Comparison of ENCODE assay signal across 13 cellular contexts in the genomic region with DNA sequence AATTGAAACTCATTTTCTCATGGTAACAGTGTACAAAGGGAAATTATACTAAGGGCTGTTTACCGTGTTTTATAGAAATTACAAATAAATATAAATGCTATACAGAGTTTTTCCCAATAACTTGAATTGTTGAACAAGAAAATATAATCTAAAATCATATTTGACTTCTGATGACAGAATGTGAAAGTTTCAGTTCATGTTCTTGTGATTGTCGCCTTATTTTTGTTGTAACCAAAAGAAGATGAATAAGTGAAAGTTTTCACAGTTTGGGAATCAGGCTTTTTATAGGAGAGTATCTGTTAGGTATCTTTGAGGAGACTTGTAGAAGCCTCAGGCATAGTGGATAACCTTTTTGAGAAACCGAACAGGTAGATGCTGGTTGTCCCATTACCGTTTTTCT. TPM values are rescaled to one million over a fixed set of nuclear protein-coding genes. Genes with fewer than 3 reads are reported as not detected.
DNase-seq lines count a peak whose midpoint lies in the region; ATAC-seq, FAIRE-seq and TF ChIP-seq lines count a peak whose summit lies in the region.
"Had no signal": no experiment of that assay in that cellular context is flagged by ENCODE, and none has a peak within 500 bp of the region (broad histone marks: within the 10 kb centered on the region; RNA-seq: fewer than 3 reads in every experiment).

No MANE protein-coding gene starts in this region.

- CTCF ChIA-PET in HepG2 (lab: Yijun Ruan, JAX; ENCODE audit: low intra/inter-chr PET ratio, low total read pairs): no interaction called here

- H3K9ac ChIP-seq in liver (ENCODE audit: low read depth in 1 of 2, low read length in 2 of 2) (no peak overlapping the region), HepG2 (ENCODE audit: insufficient read depth, low read depth, low read length) (no peak overlapping the region), KMS-11 (no peak overlapping the region)

- H3K4me1 ChIP-seq in liver (ENCODE audit: control insufficient read depth in 4 of 4, insufficient read depth in 4 of 4, low read length in 3 of 4) (peaks cover 5 to 16% (median 9%) of the 10 kb centered on the region in 4 donors), HepG2 (ENCODE audit: insufficient read depth, low read length) (no peaks in the 10 kb centered on the region), KMS-11 (ENCODE audit: low read depth, poor library complexity, severe bottlenecking) (peaks cover 38% of the 10 kb centered on the region), right lobe of liver (peaks cover 0 to 14% (median 10%) of the 10 kb centered on the region in 4 donors)

- in situ Hi-C loops in HepG2 (cut with HindIII; ENCODE audit: extremely low pct_ligation_motif_present, low pct_unique_long_range_greater_than_20kb): no loop called here

- no peaks in the 10 kb centered on the region for H3K36me3 ChIP-seq in liver (ENCODE audit: control insufficient read depth in 4 of 4, insufficient read depth in 3 of 4, low read depth in 1 of 4, low read length in 3 of 4)
- H3K36me3 ChIP-seq in HepG2 (replicated peaks in 1 of 2; ENCODE audit: control insufficient read depth in 1 of 2, insufficient read depth in 2 of 2, low read length in 2 of 2): no peaks in the 10 kb centered on the region
- H3K36me3 ChIP-seq in KMS-11 (ENCODE audit: insufficient read depth): no peaks in the 10 kb centered on the region
- no peaks in the 10 kb centered on the region for H3K36me3 ChIP-seq in right lobe of liver

- DNase-seq in HepG2 (ENCODE audit: low spot score) (no peak), right lobe of liver (no peak), left colon (no peak), NCI-H2081 treated with DMSO at 0.1 percent for 48 hours (lab: John Stamatoyannopoulos, UW) (no peak)
- no peak for DNase-seq in stimulated activated CD8-positive, alpha-beta memory T cell treated with anti-CD3 and anti-CD28 coated beads, Interleukin-4, amount 100 ng/mL, for 48 hours
- DNase-seq: activated CD4-positive, alpha-beta T cell treated with anti-CD3 and anti-CD28 coated beads, Interleukin-2, amount 10 ng/mL, durations not matched to agents 7 days and 5 days; Karpas-422; NCI-H187 treated with DMSO at 0.1 percent for 48 hours; NCI-H748 treated with DMSO at 0.1 percent for 48 hours; T-helper 9 cell had no signal

- TF ChIP-seq RAD21 in liver (IDR thresholded peaks at IDR 0.05): no peak
- no peak for TF ChIP-seq RAD21 in HepG2 (CRISPR knock-in tag; IDR thresholded peaks at IDR 0.05)

- no peak for TF ChIP-seq POLR2A in HepG2 (IDR thresholded peaks at IDR 0.05; ENCODE audit: insufficient read depth in 1 of 2, low read depth in 2 of 2, low read length in 2 of 2)
- TF ChIP-seq POLR2A in right lobe of liver (IDR thresholded peaks at IDR 0.05): no peak

- H3K4me2 ChIP-seq in HepG2 (ENCODE audit: low read depth, low read length): no peak overlapping the region
- H3K4me2 ChIP-seq in KMS-11: peak overlapping the region; percentile 58

- no peak for ATAC-seq in HepG2
- ATAC-seq in right lobe of liver: peak in 1 of 4 donors; percentile 19
- ATAC-seq in left colon: no peak
- ATAC-seq in GM18858 (IDR thresholded peaks at IDR 0.05; ENCODE audit: unreplicated experiment): no peak

- TF ChIP-seq EP300 in HepG2 (IDR thresholded peaks at IDR 0.05; ENCODE audit: low read depth in 2 of 2, low read length in 2 of 2) (no peak), HepG2 (CRISPR knock-in tag; IDR thresholded peaks at IDR 0.05; ENCODE audit: borderline replicate concordance) (no peak)

- intact Hi-C loops in HepG2 (cut with micrococcal nuclease; ENCODE audit: unreplicated experiment) (no loop called here), right lobe of liver (cut with DNase I) (no loop called here), left colon (cut with DNase I, micrococcal nuclease) (no loop called here)

- no peaks in the 10 kb centered on the region for H4K20me1 ChIP-seq in HepG2 (ENCODE audit: insufficient read depth, low read length)
- H4K20me1 ChIP-seq in KMS-11 (ENCODE audit: insufficient read depth): no peaks in the 10 kb centered on the region

- TF ChIP-seq CTCF in liver (IDR thresholded peaks at IDR 0.05; ENCODE audit: low read depth, low read length, missing input control) (no peak), HepG2 (CRISPR knock-in tag; IDR thresholded peaks at IDR 0.05) (no peak), KMS-11 (conservative IDR thresholded peaks at IDR 0.05; ENCODE audit: low read depth, low read length) (no peak), right lobe of liver (IDR thresholded peaks at IDR 0.05) (no peak)

- H3K27ac ChIP-seq in liver (ENCODE audit: low read depth in 1 of 2, low read length in 2 of 2): peak overlapping the region; percentile 73 to 80
- no peak overlapping the region for H3K27ac ChIP-seq in HepG2 (ENCODE audit: extremely low read length, insufficient read depth, low read length)
- no peak overlapping the region for H3K27ac ChIP-seq in KMS-11
- H3K27ac ChIP-seq in right lobe of liver: peak overlapping the region in 2 of 3 donors; percentile 61 to 71

- H2AFZ ChIP-seq in HepG2 (ENCODE audit: low read length): no peak overlapping the region
- H2AFZ ChIP-seq in KMS-11 (ENCODE audit: low read depth): no peak overlapping the region

- POLR2A ChIA-PET in HepG2 (lab: Yijun Ruan, JAX): no interaction called here

- BruUV-seq in HepG2 (replicated peaks; lab: Mats Ljungman, UMichigan): no TSS peak

- H3K27me3 ChIP-seq in liver (ENCODE audit: control insufficient read depth in 4 of 4, insufficient read depth in 4 of 4, low read length in 3 of 4) (no peaks in the 10 kb centered on the region), HepG2 (ENCODE audit: control insufficient read depth in 1 of 2, insufficient read depth in 2 of 2, low read length in 2 of 2) (no peaks in the 10 kb centered on the region), KMS-11 (ENCODE audit: insufficient read depth, low read depth) (no peaks in the 10 kb centered on the region), right lobe of liver (no peaks in the 10 kb centered on the region)

- peaks cover 31% of the 10 kb centered on the region for H3K79me2 ChIP-seq in HepG2 (ENCODE audit: insufficient read depth, low read length)
- no peaks in the 10 kb centered on the region; the same call in 1 of the 2 replicates for H3K79me2 ChIP-seq in KMS-11 (ENCODE audit: insufficient read depth, low read depth)

- H3K9me3 ChIP-seq in liver (ENCODE audit: control insufficient read depth in 4 of 4, low read length in 3 of 4) (no peaks in the 10 kb centered on the region), HepG2 (ENCODE audit: low read length) (peaks cover 4% of the 10 kb centered on the region; the same call in 1 of the 2 replicates), right lobe of liver (no peaks in the 10 kb centered on the region)

- FAIRE-seq in HepG2 (lab: Jason Lieb, UNC): no peak

- WGBS in liver: 82% methylated on average over 4 of the region's 4 CpGs
- WGBS in HepG2 (ENCODE audit: low lambda C conversion rate): 96% methylated on average over 4 of the region's 4 CpGs
- WGBS in right lobe of liver (ENCODE audit: insufficient coverage, low coverage, low lambda C conversion rate, missing lambda C conversion rate): 65% methylated on average over 4 of the region's 4 CpGs

- H3K4me3 ChIP-seq in liver (ENCODE audit: low read depth in 1 of 3, low read length in 3 of 3): no peak overlapping the region
- no peak overlapping the region for H3K4me3 ChIP-seq in HepG2 (replicated peaks in 1 of 3; ENCODE audit: insufficient read depth in 1 of 3, low read depth in 2 of 3, low read length in 3 of 3)
- no peak overlapping the region for H3K4me3 ChIP-seq in KMS-11 (IDR thresholded peaks at IDR 0.05; ENCODE audit: insufficient read depth, low read depth, low read length)
- H3K4me3 ChIP-seq in right lobe of liver: no peak overlapping the region

TF ChIP-seq in liver, 16 proteins besides CTCF, POLR2A, EP300 and RAD21 (continues in another document):
- no peak for TF ChIP-seq ATF3 (IDR thresholded peaks at IDR 0.05)
- TF ChIP-seq HNF4A (conservative IDR thresholded peaks at IDR 0.05): no peak

TF ChIP-seq in HepG2, 621 proteins besides CTCF, POLR2A, EP300 and RAD21 (continues in another document):
- TF ChIP-seq ZNF724P (CRISPR knock-in tag; IDR thresholded peaks at IDR 0.05; ENCODE audit: borderline replicate concordance): no peak

RNA-seq across cellular contexts. Expression of gene ANO6, which starts 28.1 kb away (rescaled TPM):
- 10 to 100 TPM; 36.8 to 52.3 TPM for total RNA-seq in liver
- 10 to 100 TPM; 18.6 to 21.5 TPM for polyA plus RNA-seq in liver
- total RNA-seq in HepG2 (2016; rRNA removed; fragmentation: Illumina TruSeq; extraction: Trizol): 45.8 and 57.1 TPM in 2 replicates
- total RNA-seq in HepG2 (2016; cell fraction: cytosol; rRNA removed; fragmentation: Illumina TruSeq; extraction: Trizol; ENCODE audit: low read depth): 10.4 and 10.9 TPM in 2 replicates
- 46.6 and 56.5 TPM in 2 replicates for total RNA-seq in HepG2 (2016; cell fraction: insoluble cytoplasmic fraction; rRNA removed; fragmentation: Illumina TruSeq; extraction: Trizol)
- 24.2 and 24.6 TPM in 2 replicates for total RNA-seq in HepG2 (2016; cell fraction: membrane; rRNA removed; fragmentation: Illumina TruSeq; extraction: Trizol)
- 64.7 and 71.5 TPM in 2 replicates for total RNA-seq in HepG2 (2016; cell fraction: nucleus; rRNA removed; fragmentation: Illumina TruSeq; extraction: Trizol)
- polyA plus RNA-seq in HepG2 (2011; rRNA removed): 30.3 and 37.8 TPM in 2 replicates
- polyA plus RNA-seq in HepG2 (2011; cell fraction: cytosol; rRNA removed): 22.9 and 31.2 TPM in 2 replicates
- polyA plus RNA-seq in HepG2 (2011; cell fraction: nucleus; rRNA removed): 13.8 and 15.5 TPM in 2 replicates
- 41.1 and 43.6 TPM in 2 replicates for polyA plus RNA-seq in HepG2 (2012)
- polyA plus RNA-seq in HepG2 (2016; cell fraction: cytosol; fragmentation: Illumina TruSeq; extraction: Trizol; ENCODE audit: low read depth): 2.1 and 2.3 TPM in 2 replicates
- 36.6 and 38.9 TPM in 2 replicates for polyA plus RNA-seq in HepG2 (2016; cell fraction: insoluble cytoplasmic fraction; fragmentation: Illumina TruSeq; extraction: Trizol; ENCODE audit: low read depth)
- polyA plus RNA-seq in HepG2 (2016; cell fraction: membrane; fragmentation: Illumina TruSeq; extraction: Trizol; ENCODE audit: low read depth): 8.9 and 9.1 TPM in 2 replicates
- polyA plus RNA-seq in HepG2 (2016; cell fraction: nucleus; fragmentation: Illumina TruSeq; extraction: Trizol; ENCODE audit: insufficient read depth, low read depth): 48.3 and 49.0 TPM in 2 replicates
- 21.5 and 54.3 TPM in 2 replicates for polyA minus RNA-seq in HepG2 (2011; rRNA and poly(A)+ RNA removed; ENCODE audit: low replicate concordance)
- polyA minus RNA-seq in HepG2 (2011; cell fraction: cytosol; rRNA and poly(A)+ RNA removed): 52.1 and 54.6 TPM in 2 replicates
- polyA minus RNA-seq in HepG2 (2011; cell fraction: nucleus; rRNA and poly(A)+ RNA removed): 50.3 and 60.4 TPM in 2 replicates
- total RNA-seq in right lobe of liver: 10 to 100 TPM; 41.8 to 78.5 (median 48.9) TPM
- total RNA-seq in left colon: 10 to 100 TPM; 10.3 to 15.4 TPM

Comparison
In these comparisons a context has a peak if more than half of its experiments do, and no peak if none do; other contexts are left out.
1. H3K27ac ChIP-seq: peak in liver (2 of 2) and right lobe of liver (2 of 3); none in HepG2 (single experiment) and KMS-11 (single experiment).